Comparison of ENCODE assay signal across 1 cellular context in the genomic region with DNA sequence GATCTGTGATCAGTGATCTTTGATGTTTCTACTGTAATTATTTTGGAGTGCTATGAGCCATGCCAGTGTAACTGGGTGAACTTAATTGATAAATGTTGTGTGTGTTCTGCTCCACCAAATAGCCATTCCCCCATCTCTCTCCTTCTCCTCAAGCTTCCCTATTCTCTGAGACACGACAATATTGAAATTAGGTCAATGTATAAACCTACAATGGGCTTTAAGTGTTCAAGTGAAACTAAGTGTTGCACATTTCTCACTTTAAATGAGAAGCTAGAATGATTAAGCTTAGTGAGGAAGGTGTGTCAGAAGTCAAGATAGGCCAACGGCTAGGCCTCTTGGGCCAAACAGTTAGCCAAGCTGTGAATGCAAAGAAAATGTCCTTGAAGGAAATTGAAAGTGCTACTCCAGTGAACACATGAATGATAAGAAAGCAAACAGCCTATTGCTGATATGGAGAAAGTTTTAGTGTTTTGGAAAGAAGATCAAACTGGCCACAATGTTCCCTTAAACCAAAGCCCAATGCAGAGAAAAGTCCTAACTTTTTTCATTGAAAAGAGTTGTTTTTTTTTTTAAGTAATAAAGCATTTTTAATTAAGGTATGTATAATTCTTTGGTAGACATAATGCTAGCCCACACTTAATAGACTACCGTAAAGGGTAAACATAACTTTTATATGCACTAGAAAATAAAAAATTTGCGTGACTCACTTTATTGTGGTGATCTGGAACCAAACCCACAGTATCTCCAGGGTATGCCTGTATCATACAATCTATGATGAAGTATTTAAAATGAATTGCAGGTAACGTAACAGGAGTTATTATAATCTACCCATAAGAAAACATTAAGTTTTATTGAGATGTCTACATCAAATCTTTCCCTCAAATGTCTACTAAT.
TF ChIP-seq lines count a peak whose summit lies in the region.

No MANE protein-coding gene starts in this region.

TF ChIP-seq in A549, 52 proteins besides CTCF, POLR2A, EP300 and RAD21 (continued from another document):
- TF ChIP-seq TP53 (CRISPR knock-in tag; IDR thresholded peaks at IDR 0.05): no peak
- TF ChIP-seq, protein P1, sequence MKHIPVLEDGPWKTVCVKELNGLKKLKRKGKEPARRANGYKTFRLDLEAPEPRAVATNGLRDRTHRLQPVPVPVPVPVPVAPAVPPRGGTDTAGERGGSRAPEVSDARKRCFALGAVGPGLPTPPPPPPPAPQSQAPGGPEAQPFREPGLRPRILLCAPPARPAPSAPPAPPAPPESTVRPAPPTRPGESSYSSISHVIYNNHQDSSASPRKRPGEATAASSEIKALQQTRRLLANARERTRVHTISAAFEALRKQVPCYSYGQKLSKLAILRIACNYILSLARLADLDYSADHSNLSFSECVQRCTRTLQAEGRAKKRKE (CRISPR knock-in tag; IDR thresholded peaks at IDR 0.05; ENCODE audit: low read depth): peak; percentile 18; the same call in 1 of the 2 replicates
- TF ChIP-seq HOXB5 (CRISPR knock-in tag; IDR thresholded peaks at IDR 0.05): peak; percentile 74
- TF ChIP-seq CHD2 (IDR thresholded peaks at IDR 0.05; ENCODE audit: low read length, partially characterized antibody): no peak
- peak; percentile 62; the same call in 1 of the 2 replicates for TF ChIP-seq ZSCAN20 (CRISPR knock-in tag; IDR thresholded peaks at IDR 0.05)
